1 cellular context compared by ENCODE assay signal in genomic region chr20:34624628-34625027, GRCh38.
TF ChIP-seq lines count a peak whose summit lies in the region.

No MANE protein-coding gene starts in this region.

TF ChIP-seq in HepG2, 621 proteins besides CTCF, POLR2A, EP300 and RAD21 (continues in another document):
- no peak for TF ChIP-seq ZBTB34 (CRISPR knock-in tag; IDR thresholded peaks at IDR 0.05)
- no peak for TF ChIP-seq SIN3B (IDR thresholded peaks at IDR 0.05; ENCODE audit: low read length)
- TF ChIP-seq, protein P1, sequence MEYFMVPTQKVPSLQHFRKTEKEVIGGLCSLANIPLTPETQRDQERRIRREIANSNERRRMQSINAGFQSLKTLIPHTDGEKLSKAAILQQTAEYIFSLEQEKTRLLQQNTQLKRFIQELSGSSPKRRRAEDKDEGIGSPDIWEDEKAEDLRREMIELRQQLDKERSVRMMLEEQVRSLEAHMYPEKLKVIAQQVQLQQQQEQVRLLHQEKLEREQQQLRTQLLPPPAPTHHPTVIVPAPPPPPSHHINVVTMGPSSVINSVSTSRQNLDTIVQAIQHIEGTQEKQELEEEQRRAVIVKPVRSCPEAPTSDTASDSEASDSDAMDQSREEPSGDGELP (IDR thresholded peaks at IDR 0.05; ENCODE audit: borderline replicate concordance, low read depth), result no peak
- no peak for TF ChIP-seq POGK (CRISPR knock-in tag; conservative IDR thresholded peaks at IDR 0.05)
- TF ChIP-seq ELF3 (CRISPR knock-in tag; IDR thresholded peaks at IDR 0.05), result no peak
- 0 out of 2 replicates have a peak, but pooled peaks have one; percentile 59 for TF ChIP-seq HINFP (CRISPR knock-in tag; IDR thresholded peaks at IDR 0.05; ENCODE audit: low read depth)
- no peak for TF ChIP-seq POLR2AphosphoS5 (IDR thresholded peaks at IDR 0.05; ENCODE audit: low read depth, low read length)
- TF ChIP-seq ZNF3 (CRISPR knock-in tag; IDR thresholded peaks at IDR 0.05), result no peak
- no peak for TF ChIP-seq ZNF768 (CRISPR knock-in tag; IDR thresholded peaks at IDR 0.05)
- 0 out of 2 replicates have a peak, but pooled peaks have one; percentile 33 for TF ChIP-seq ZNF556 (CRISPR knock-in tag; IDR thresholded peaks at IDR 0.05; ENCODE audit: borderline replicate concordance)
- TF ChIP-seq ZNF589 (CRISPR knock-in tag; conservative IDR thresholded peaks at IDR 0.05), result no peak
- 0 out of 2 replicates have a peak, but pooled peaks have one; percentile 32 for TF ChIP-seq ZNF34 (CRISPR knock-in tag; IDR thresholded peaks at IDR 0.05; ENCODE audit: borderline replicate concordance)
- no peak for TF ChIP-seq ARNT2 (CRISPR knock-in tag; IDR thresholded peaks at IDR 0.05; ENCODE audit: low read depth)
- TF ChIP-seq FOXO1 (CRISPR knock-in tag; IDR thresholded peaks at IDR 0.05), result no peak
- TF ChIP-seq ZNF644 (CRISPR knock-in tag; IDR thresholded peaks at IDR 0.05; ENCODE audit: low read depth), result no peak
- no peak for TF ChIP-seq MATR3 (CRISPR knock-in tag; IDR thresholded peaks at IDR 0.05)
- no peak for TF ChIP-seq ZNF616 (CRISPR knock-in tag; IDR thresholded peaks at IDR 0.05; ENCODE audit: low read depth)
- no peak for TF ChIP-seq ZZZ3 (CRISPR knock-in tag; IDR thresholded peaks at IDR 0.05; ENCODE audit: borderline replicate concordance)
- no peak for TF ChIP-seq ZNF329 (CRISPR knock-in tag; IDR thresholded peaks at IDR 0.05; ENCODE audit: low read depth)
- TF ChIP-seq ZBTB37 (CRISPR knock-in tag; IDR thresholded peaks at IDR 0.05), result 0 out of 2 replicates have a peak, but pooled peaks have one; percentile 26
- TF ChIP-seq ZNF441 (CRISPR knock-in tag; IDR thresholded peaks at IDR 0.05; ENCODE audit: borderline replicate concordance), result no peak
- no peak for TF ChIP-seq PRMT3 (CRISPR knock-in tag; IDR thresholded peaks at IDR 0.05; ENCODE audit: borderline replicate concordance, low read depth)
- no peak for TF ChIP-seq FIP1L1 (IDR thresholded peaks at IDR 0.05; ENCODE audit: borderline replicate concordance, insufficient read depth, low read depth, low read length)
- TF ChIP-seq ZSCAN21 (CRISPR knock-in tag; IDR thresholded peaks at IDR 0.05; ENCODE audit: borderline replicate concordance), result no peak
- no peak for TF ChIP-seq SP2 (CRISPR knock-in tag; IDR thresholded peaks at IDR 0.05)
- TF ChIP-seq, protein P2, sequence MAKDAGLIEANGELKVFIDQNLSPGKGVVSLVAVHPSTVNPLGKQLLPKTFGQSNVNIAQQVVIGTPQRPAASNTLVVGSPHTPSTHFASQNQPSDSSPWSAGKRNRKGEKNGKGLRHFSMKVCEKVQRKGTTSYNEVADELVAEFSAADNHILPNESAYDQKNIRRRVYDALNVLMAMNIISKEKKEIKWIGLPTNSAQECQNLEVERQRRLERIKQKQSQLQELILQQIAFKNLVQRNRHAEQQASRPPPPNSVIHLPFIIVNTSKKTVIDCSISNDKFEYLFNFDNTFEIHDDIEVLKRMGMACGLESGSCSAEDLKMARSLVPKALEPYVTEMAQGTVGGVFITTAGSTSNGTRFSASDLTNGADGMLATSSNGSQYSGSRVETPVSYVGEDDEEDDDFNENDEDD (CRISPR knock-in tag; IDR thresholded peaks at IDR 0.05; ENCODE audit: borderline replicate concordance), result no peak
- TF ChIP-seq, protein P3, sequence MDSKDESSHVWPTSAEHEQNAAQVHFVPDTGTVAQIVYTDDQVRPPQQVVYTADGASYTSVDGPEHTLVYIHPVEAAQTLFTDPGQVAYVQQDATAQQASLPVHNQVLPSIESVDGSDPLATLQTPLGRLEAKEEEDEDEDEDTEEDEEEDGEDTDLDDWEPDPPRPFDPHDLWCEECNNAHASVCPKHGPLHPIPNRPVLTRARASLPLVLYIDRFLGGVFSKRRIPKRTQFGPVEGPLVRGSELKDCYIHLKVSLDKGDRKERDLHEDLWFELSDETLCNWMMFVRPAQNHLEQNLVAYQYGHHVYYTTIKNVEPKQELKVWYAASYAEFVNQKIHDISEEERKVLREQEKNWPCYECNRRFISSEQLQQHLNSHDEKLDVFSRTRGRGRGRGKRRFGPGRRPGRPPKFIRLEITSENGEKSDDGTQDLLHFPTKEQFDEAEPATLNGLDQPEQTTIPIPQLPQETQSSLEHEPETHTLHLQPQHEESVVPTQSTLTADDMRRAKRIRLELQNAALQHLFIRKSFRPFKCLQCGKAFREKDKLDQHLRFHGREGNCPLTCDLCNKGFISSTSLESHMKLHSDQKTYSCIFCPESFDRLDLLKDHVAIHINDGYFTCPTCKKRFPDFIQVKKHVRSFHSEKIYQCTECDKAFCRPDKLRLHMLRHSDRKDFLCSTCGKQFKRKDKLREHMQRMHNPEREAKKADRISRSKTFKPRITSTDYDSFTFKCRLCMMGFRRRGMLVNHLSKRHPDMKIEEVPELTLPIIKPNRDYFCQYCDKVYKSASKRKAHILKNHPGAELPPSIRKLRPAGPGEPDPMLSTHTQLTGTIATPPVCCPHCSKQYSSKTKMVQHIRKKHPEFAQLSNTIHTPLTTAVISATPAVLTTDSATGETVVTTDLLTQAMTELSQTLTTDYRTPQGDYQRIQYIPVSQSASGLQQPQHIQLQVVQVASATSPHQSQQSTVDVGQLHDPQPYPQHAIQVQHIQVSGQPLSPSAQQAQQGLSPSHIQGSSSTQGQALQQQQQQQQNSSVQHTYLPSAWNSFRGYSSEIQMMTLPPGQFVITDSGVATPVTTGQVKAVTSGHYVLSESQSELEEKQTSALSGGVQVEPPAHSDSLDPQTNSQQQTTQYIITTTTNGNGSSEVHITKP (CRISPR knock-in tag; IDR thresholded peaks at IDR 0.05; ENCODE audit: low read depth), result 0 out of 2 replicates have a peak, but pooled peaks have one; percentile 15
- TF ChIP-seq ZBTB8A (CRISPR knock-in tag; IDR thresholded peaks at IDR 0.05; ENCODE audit: borderline replicate concordance, low read depth), result no peak
- TF ChIP-seq ATAD3A (CRISPR knock-in tag; IDR thresholded peaks at IDR 0.05), result no peak
- 0 out of 2 replicates have a peak, but pooled peaks have one; percentile 59 for TF ChIP-seq ZNF33B (CRISPR knock-in tag; IDR thresholded peaks at IDR 0.05)
- TF ChIP-seq, protein P4, sequence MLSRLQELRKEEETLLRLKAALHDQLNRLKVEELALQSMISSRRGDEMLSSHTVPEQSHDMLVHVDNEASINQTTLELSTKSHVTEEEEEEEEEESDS (CRISPR knock-in tag; IDR thresholded peaks at IDR 0.05; ENCODE audit: borderline replicate concordance), result no peak
- TF ChIP-seq, protein P5, sequence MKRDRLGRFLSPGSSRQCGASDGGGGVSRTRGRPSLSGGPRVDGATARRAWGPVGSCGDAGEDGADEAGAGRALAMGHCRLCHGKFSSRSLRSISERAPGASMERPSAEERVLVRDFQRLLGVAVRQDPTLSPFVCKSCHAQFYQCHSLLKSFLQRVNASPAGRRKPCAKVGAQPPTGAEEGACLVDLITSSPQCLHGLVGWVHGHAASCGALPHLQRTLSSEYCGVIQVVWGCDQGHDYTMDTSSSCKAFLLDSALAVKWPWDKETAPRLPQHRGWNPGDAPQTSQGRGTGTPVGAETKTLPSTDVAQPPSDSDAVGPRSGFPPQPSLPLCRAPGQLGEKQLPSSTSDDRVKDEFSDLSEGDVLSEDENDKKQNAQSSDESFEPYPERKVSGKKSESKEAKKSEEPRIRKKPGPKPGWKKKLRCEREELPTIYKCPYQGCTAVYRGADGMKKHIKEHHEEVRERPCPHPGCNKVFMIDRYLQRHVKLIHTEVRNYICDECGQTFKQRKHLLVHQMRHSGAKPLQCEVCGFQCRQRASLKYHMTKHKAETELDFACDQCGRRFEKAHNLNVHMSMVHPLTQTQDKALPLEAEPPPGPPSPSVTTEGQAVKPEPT (CRISPR knock-in tag; IDR thresholded peaks at IDR 0.05; ENCODE audit: low read depth), result 0 out of 2 replicates have a peak, but pooled peaks have one; percentile 35
- no peak for TF ChIP-seq IKZF4 (CRISPR knock-in tag; IDR thresholded peaks at IDR 0.05; ENCODE audit: borderline replicate concordance, low read depth, not compliant biosample characterization)
- no peak for TF ChIP-seq MXI1 (IDR thresholded peaks at IDR 0.05; ENCODE audit: borderline replicate concordance, low read depth, low read length)
- 0 out of 2 replicates have a peak, but pooled peaks have one; percentile 26 for TF ChIP-seq ZNF274 (CRISPR knock-in tag; IDR thresholded peaks at IDR 0.05)
- TF ChIP-seq HNF4A (CRISPR knock-in tag; IDR thresholded peaks at IDR 0.05), result no peak
- TF ChIP-seq ZBTB3 (CRISPR knock-in tag; IDR thresholded peaks at IDR 0.05; ENCODE audit: borderline replicate concordance, low read depth), result 0 out of 2 replicates have a peak, but pooled peaks have one; percentile 42
- TF ChIP-seq RFX5 (IDR thresholded peaks at IDR 0.05; ENCODE audit: low read depth, low read length), result no peak
- TF ChIP-seq HNRNPH1 (optimal IDR thresholded peaks at IDR 0.05; ENCODE audit: low read depth, low read length), result no peak
- no peak for TF ChIP-seq ZFP36L2 (CRISPR knock-in tag; IDR thresholded peaks at IDR 0.05)
- TF ChIP-seq NBN (conservative IDR thresholded peaks at IDR 0.05), result no peak
- TF ChIP-seq, protein P6, sequence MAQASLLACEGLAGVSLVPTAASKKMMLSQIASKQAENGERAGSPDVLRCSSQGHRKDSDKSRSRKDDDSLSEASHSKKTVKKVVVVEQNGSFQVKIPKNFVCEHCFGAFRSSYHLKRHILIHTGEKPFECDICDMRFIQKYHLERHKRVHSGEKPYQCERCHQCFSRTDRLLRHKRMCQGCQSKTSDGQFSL (CRISPR knock-in tag; IDR thresholded peaks at IDR 0.05), result no peak
- no peak for TF ChIP-seq ZNF136 (CRISPR knock-in tag; IDR thresholded peaks at IDR 0.05; ENCODE audit: low read depth)
- TF ChIP-seq MEIS1 (CRISPR knock-in tag; IDR thresholded peaks at IDR 0.05; ENCODE audit: borderline replicate concordance), result 0 out of 2 replicates have a peak, but pooled peaks have one; percentile 36
- TF ChIP-seq TAF15 (IDR thresholded peaks at IDR 0.05; ENCODE audit: low read depth, low read length, poor library complexity, severe bottlenecking), result no peak
- TF ChIP-seq SIX4 (CRISPR knock-in tag; IDR thresholded peaks at IDR 0.05), result no peak
- no peak for TF ChIP-seq ZGPAT (CRISPR knock-in tag; IDR thresholded peaks at IDR 0.05)
- no peak for TF ChIP-seq SMAD1 (CRISPR knock-in tag; IDR thresholded peaks at IDR 0.05; ENCODE audit: borderline replicate concordance, low read depth)
- no peak for TF ChIP-seq ZNF30 (CRISPR knock-in tag; IDR thresholded peaks at IDR 0.05)
- TF ChIP-seq, protein P7, sequence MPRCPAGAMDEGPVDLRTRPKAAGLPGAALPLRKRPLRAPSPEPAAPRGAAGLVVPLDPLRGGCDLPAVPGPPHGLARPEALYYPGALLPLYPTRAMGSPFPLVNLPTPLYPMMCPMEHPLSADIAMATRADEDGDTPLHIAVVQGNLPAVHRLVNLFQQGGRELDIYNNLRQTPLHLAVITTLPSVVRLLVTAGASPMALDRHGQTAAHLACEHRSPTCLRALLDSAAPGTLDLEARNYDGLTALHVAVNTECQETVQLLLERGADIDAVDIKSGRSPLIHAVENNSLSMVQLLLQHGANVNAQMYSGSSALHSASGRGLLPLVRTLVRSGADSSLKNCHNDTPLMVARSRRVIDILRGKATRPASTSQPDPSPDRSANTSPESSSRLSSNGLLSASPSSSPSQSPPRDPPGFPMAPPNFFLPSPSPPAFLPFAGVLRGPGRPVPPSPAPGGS (CRISPR knock-in tag; IDR thresholded peaks at IDR 0.05), result peak; percentile 41; the same call in 1 of the 2 replicates
